Comparison of ENCODE assay signal across 1 cellular context in genomic region chr3:138202945-138203701, GRCh38.
TF ChIP-seq lines count a peak whose summit lies in the region.

No MANE protein-coding gene starts in this region.

TF ChIP-seq in GM12878, 131 proteins besides CTCF, POLR2A, EP300 and RAD21:
- no peak for TF ChIP-seq CHD4 (IDR thresholded peaks at IDR 0.05)
- no peak for TF ChIP-seq POLR2AphosphoS5 (IDR thresholded peaks at IDR 0.05; ENCODE audit: low read length)
- TF ChIP-seq CBFB (IDR thresholded peaks at IDR 0.05; ENCODE audit: low read depth) = no peak
